Comparison of ENCODE assay signal across 16 cellular contexts in the genomic region with DNA sequence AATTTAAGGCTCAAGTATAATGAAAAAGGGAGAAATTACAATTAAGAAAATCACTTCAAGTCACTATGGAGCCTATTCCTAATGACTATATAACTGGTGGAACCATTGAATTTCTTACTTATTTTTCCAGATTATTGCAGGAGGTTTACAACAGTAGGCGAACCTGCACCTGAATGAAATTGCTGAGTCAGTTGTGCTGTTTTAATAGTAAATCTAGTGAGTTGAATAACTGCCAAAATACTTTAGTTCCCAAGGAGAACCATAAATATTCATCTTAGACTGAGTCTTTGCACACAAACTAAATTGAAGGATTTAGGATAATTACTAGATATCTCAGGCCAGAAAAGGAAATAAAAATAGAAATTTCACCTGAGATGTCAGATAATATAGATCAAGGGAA.
DNase-seq lines count a peak whose midpoint lies in the region; ATAC-seq, FAIRE-seq and TF ChIP-seq lines count a peak whose summit lies in the region.
"Had no signal": no experiment of that assay in that cellular context is flagged by ENCODE, and none has a peak within 500 bp of the region (broad histone marks: within the 10 kb centered on the region; RNA-seq: fewer than 3 reads in every experiment).

No MANE protein-coding gene starts in this region.

- ATAC-seq in HCT116: no peak
- no peak for ATAC-seq in K562
- no peak for ATAC-seq in HG03095 (IDR thresholded peaks at IDR 0.05; ENCODE audit: unreplicated experiment)
- ATAC-seq in HG03520 (IDR thresholded peaks at IDR 0.05; ENCODE audit: unreplicated experiment): no peak

- TF ChIP-seq RAD21 in HCT116 (IDR thresholded peaks at IDR 0.05; ENCODE audit: low read depth) (no peak), K562 (CRISPR knock-in tag; conservative IDR thresholded peaks at IDR 0.05 in 1 of 2, IDR thresholded peaks at IDR 0.05 in 1 of 2) (no peak)

- H3K4me1 ChIP-seq in A673 (ENCODE audit: insufficient read depth, low read length, poor library complexity, severe bottlenecking) (no peaks in the 10 kb centered on the region), HCT116 (ENCODE audit: control insufficient read depth in 1 of 2, insufficient read depth in 2 of 2, low read length in 2 of 2) (no peaks in the 10 kb centered on the region), K562 (replicated peaks in 1 of 2; ENCODE audit: control insufficient read depth in 2 of 2, insufficient read depth in 2 of 2, low read length in 2 of 2) (no peaks in the 10 kb centered on the region), Caco-2 (no peaks in the 10 kb centered on the region)
- H3K4me1 ChIP-seq: BLaER1, HAP-1 had no signal

- no peaks in the 10 kb centered on the region for H3K79me2 ChIP-seq in HCT116 (ENCODE audit: insufficient read depth, low read length)
- H3K79me2 ChIP-seq in K562 (ENCODE audit: control insufficient read depth, insufficient read depth, low read length): no peaks in the 10 kb centered on the region

- no peaks in the 10 kb centered on the region for H3K36me3 Mint-ChIP-seq in Caco-2 (ENCODE audit: insufficient read depth, unreplicated experiment)
- H3K36me3 Mint-ChIP-seq: CD8-positive, alpha-beta memory T cell had no signal

- H3K9me3 ChIP-seq in A673 (ENCODE audit: low read depth, low read length, poor library complexity, severe bottlenecking) (no peaks in the 10 kb centered on the region), HCT116 (ENCODE audit: control insufficient read depth in 1 of 2, insufficient read depth in 1 of 2, low read depth in 1 of 2, low read length in 2 of 2) (no peaks in the 10 kb centered on the region), K562 (replicated peaks; ENCODE audit: control insufficient read depth, insufficient read depth, low read depth, low read length) (no peaks in the 10 kb centered on the region; the same call in 1 of the 2 replicates), Caco-2 (no peaks in the 10 kb centered on the region)
- H3K9me3 ChIP-seq: HAP-1 had no signal

- WGBS in K562 (ENCODE audit: insufficient coverage, low coverage, missing lambda C conversion rate): 0% methylated on average over 1 of the region's 1 CpG

- H3K36me3 ChIP-seq in A673 (ENCODE audit: insufficient read depth, low read length, poor library complexity, severe bottlenecking) (no peaks in the 10 kb centered on the region), HCT116 (ENCODE audit: control insufficient read depth in 1 of 2, insufficient read depth in 2 of 2, low read length in 2 of 2) (no peaks in the 10 kb centered on the region), K562 (ENCODE audit: control insufficient read depth, insufficient read depth, low read length) (no peaks in the 10 kb centered on the region), Caco-2 (ENCODE audit: control insufficient read depth, insufficient read depth, low read length) (no peaks in the 10 kb centered on the region)
- H3K36me3 ChIP-seq: BLaER1, HAP-1 had no signal

- DNase-seq in A673 (ENCODE audit: low spot score) (peak; percentile 4), HCT116 (ENCODE audit: low read depth, low spot score) (no peak), K562 (ENCODE audit: extremely low read depth in 1 of 4, low spot score in 3 of 4) (no peak), renal cortical epithelial cell (ENCODE audit: low read depth) (peak; percentile 64), Caco-2 (no peak)
- DNase-seq: AML-193; CD8-positive, alpha-beta memory T cell; DMS53; GF-D8; GOT3; HFFc6 had no signal

- TF ChIP-seq CTCF in A673 (conservative IDR thresholded peaks at IDR 0.05; ENCODE audit: low read depth, low read length) (no peak), HCT116 (IDR thresholded peaks at IDR 0.05 in 2 of 3, conservative IDR thresholded peaks at IDR 0.05 in 1 of 3; ENCODE audit: borderline replicate concordance in 1 of 3, insufficient read depth in 1 of 3, low read depth in 2 of 3, low read length in 2 of 3) (no peak), K562 (IDR thresholded peaks at IDR 0.05 in 2 of 3, conservative IDR thresholded peaks at IDR 0.05 in 1 of 3; ENCODE audit: insufficient read depth in 2 of 3, low read depth in 1 of 3, low read length in 3 of 3) (no peak), Caco-2 (IDR thresholded peaks at IDR 0.05; ENCODE audit: insufficient read depth in 1 of 2, low read depth in 1 of 2, low read length in 1 of 2, severe bottlenecking in 1 of 2, unreplicated experiment in 1 of 2) (no peak)

- no peak for TF ChIP-seq POLR2A in HCT116 (IDR thresholded peaks at IDR 0.05; ENCODE audit: borderline replicate concordance, extremely low read depth, insufficient read depth, insufficient read length)
- TF ChIP-seq POLR2A in K562 (conservative IDR thresholded peaks at IDR 0.05): no peak

- no peaks in the 10 kb centered on the region for H4K20me1 ChIP-seq in HCT116 (ENCODE audit: insufficient read depth)
- no peaks in the 10 kb centered on the region for H4K20me1 ChIP-seq in K562 (replicated peaks; ENCODE audit: control insufficient read depth, insufficient read depth, low read length)
- H4K20me1 ChIP-seq: BLaER1 had no signal

- RAD21 ChIA-PET in HCT116 (lab: Charles Lee; ENCODE audit: low non-redundant PET in 1 of 2, low total read pairs in 2 of 2, uncharacterized antibody in 2 of 2, unreplicated experiment in 2 of 2): no interaction called here

- no peak for FAIRE-seq in K562 (lab: Jason Lieb, UNC)
- FAIRE-seq: GM19239 had no signal

- H2AFZ ChIP-seq in HCT116 (ENCODE audit: low read depth, low read length, poor library complexity, severe bottlenecking): peak overlapping the region; percentile 17
- no peak overlapping the region for H2AFZ ChIP-seq in K562 (ENCODE audit: low read depth, low read length)

- H3K4me3 Mint-ChIP-seq in Caco-2 (ENCODE audit: unreplicated experiment): no peak overlapping the region
- H3K4me3 Mint-ChIP-seq: CD8-positive, alpha-beta memory T cell; HFFc6 had no signal

- CTCF ChIA-PET in A673 (lab: Charles Lee): no interaction called here
- CTCF ChIA-PET in HCT116 (lab: Charles Lee): no interaction called here
- CTCF ChIA-PET in K562 (lab: Yijun Ruan, JAX; ENCODE audit: low intra/inter-chr PET ratio): interaction anchor here (0.6 kb wide), 1 partner anchor 28 kb away, joined by 3 read pairs; no protein-coding TSS in a partner anchor
- CTCF ChIA-PET in Caco-2 (lab: Charles Lee): no interaction called here

- no peaks in the 10 kb centered on the region for H3K27me3 ChIP-seq in A673 (replicated peaks; ENCODE audit: insufficient read depth, low read depth, low read length, poor library complexity)
- no peaks in the 10 kb centered on the region for H3K27me3 ChIP-seq in HCT116 (ENCODE audit: insufficient read depth, low read length)
- H3K27me3 ChIP-seq in K562 (ENCODE audit: control insufficient read depth in 2 of 2, insufficient read depth in 2 of 2, low read length in 2 of 2): no peaks in the 10 kb centered on the region
- H3K27me3 ChIP-seq in Caco-2 (replicated peaks; ENCODE audit: control insufficient read depth, insufficient read depth, low read length): no peaks in the 10 kb centered on the region
- H3K27me3 ChIP-seq: BLaER1 had no signal

- in situ Hi-C loops in K562 (cut with MboI): no loop called here

- intact Hi-C loops in A673 (cut with micrococcal nuclease; ENCODE audit: unreplicated experiment): no loop called here
- intact Hi-C loops in HCT116 (cut with micrococcal nuclease): no loop called here
- intact Hi-C loops in K562 (cut with micrococcal nuclease): no loop called here
- intact Hi-C loops in Caco-2 (cut with micrococcal nuclease; ENCODE audit: unreplicated experiment): no loop called here

- no peak overlapping the region for H3K27ac ChIP-seq in A673 (ENCODE audit: low read depth, low read length, poor library complexity, severe bottlenecking)
- no peak overlapping the region for H3K27ac ChIP-seq in HCT116 (ENCODE audit: low read depth, low read length)
- no peak overlapping the region for H3K27ac ChIP-seq in K562 (ENCODE audit: extremely low read depth, low read depth, low read length)
- H3K27ac ChIP-seq: BLaER1 had no signal

- H3K4me2 ChIP-seq in HCT116 (ENCODE audit: low read length): no peak overlapping the region
- H3K4me2 ChIP-seq in K562 (ENCODE audit: insufficient read depth, low read length): no peak overlapping the region
- H3K4me2 ChIP-seq: BLaER1 had no signal

- H3K4me3 ChIP-seq in A673 (ENCODE audit: low read depth, low read length, poor library complexity, severe bottlenecking) (no peak overlapping the region), HCT116 (replicated peaks in 1 of 2; ENCODE audit: low read depth in 1 of 2, low read length in 2 of 2) (no peak overlapping the region), K562 (no peak overlapping the region), Caco-2 (ENCODE audit: low read depth, low read length) (no peak overlapping the region)
- H3K4me3 ChIP-seq: BLaER1, HAP-1 had no signal

- H3K4me1 Mint-ChIP-seq in Caco-2 (ENCODE audit: low read depth, unreplicated experiment): no peaks in the 10 kb centered on the region
- H3K4me1 Mint-ChIP-seq: CD8-positive, alpha-beta memory T cell had no signal

- H3K27me3 Mint-ChIP-seq in Caco-2 (ENCODE audit: insufficient read depth, unreplicated experiment): no peaks in the 10 kb centered on the region
- H3K27me3 Mint-ChIP-seq: CD8-positive, alpha-beta memory T cell had no signal

- no peaks in the 10 kb centered on the region for H3K9me1 ChIP-seq in K562 (ENCODE audit: control insufficient read depth, insufficient read depth, low read length)

- POLR2A ChIA-PET in A673 (lab: Charles Lee; ENCODE audit: low non-redundant PET): no interaction called here
- POLR2A ChIA-PET in HCT116 (lab: Charles Lee): no interaction called here
- POLR2A ChIA-PET in K562 (lab: Yijun Ruan, JAX): no interaction called here
- POLR2A ChIA-PET in Caco-2 (lab: Charles Lee): no interaction called here

- no peak for TF ChIP-seq EP300 in K562 (IDR thresholded peaks at IDR 0.05; ENCODE audit: low read length)

- no peak overlapping the region for H3K9ac ChIP-seq in HCT116 (ENCODE audit: low read length)
- no peak overlapping the region for H3K9ac ChIP-seq in K562 (ENCODE audit: insufficient read depth in 1 of 2, low read depth in 2 of 2, low read length in 2 of 2)
- H3K9ac ChIP-seq: BLaER1 had no signal

- no peak overlapping the region for H3K27ac Mint-ChIP-seq in Caco-2 (ENCODE audit: unreplicated experiment)
- H3K27ac Mint-ChIP-seq: CD8-positive, alpha-beta memory T cell; HFFc6 had no signal

- no peaks in the 10 kb centered on the region for H3K9me2 ChIP-seq in HCT116 (ENCODE audit: insufficient read depth)

- BruUV-seq in A673 (replicated peaks; lab: Mats Ljungman, UMichigan) (no TSS peak), HCT116 (replicated peaks; lab: Mats Ljungman, UMichigan) (no TSS peak), K562 (replicated peaks; lab: Mats Ljungman, UMichigan) (no TSS peak), Caco-2 (replicated peaks; lab: Mats Ljungman, UMichigan) (no TSS peak)

- H3K9me3 Mint-ChIP-seq in Caco-2 (ENCODE audit: unreplicated experiment): no peaks in the 10 kb centered on the region
- H3K9me3 Mint-ChIP-seq: HFFc6 had no signal

TF ChIP-seq in HCT116, 20 proteins besides CTCF, POLR2A, EP300 and RAD21:
- TF ChIP-seq SP1 (IDR thresholded peaks at IDR 0.05; ENCODE audit: low read depth): no peak

TF ChIP-seq in K562, 482 proteins besides CTCF, POLR2A, EP300 and RAD21 (continues in another document):
- 0 out of 2 replicates have a peak, but pooled peaks have one; percentile 4 for TF ChIP-seq MAFF (IDR thresholded peaks at IDR 0.05; ENCODE audit: low read length)
- 0 out of 2 replicates have a peak, but pooled peaks have one; percentile 9 for TF ChIP-seq ZNF316 (IDR thresholded peaks at IDR 0.05)
- TF ChIP-seq FUS (optimal IDR thresholded peaks at IDR 0.05; ENCODE audit: low read depth, low read length): no peak

Comparison
In these comparisons a context has a peak if more than half of its experiments do, and no peak if none do; other contexts are left out.
1. DNase-seq: peak in A673 (single experiment) and renal cortical epithelial cell (single experiment); none in HCT116 (single experiment), K562 (0 of 4) and Caco-2 (0 of 2).